9 cellular contexts compared by ENCODE assay signal in the genomic region with DNA sequence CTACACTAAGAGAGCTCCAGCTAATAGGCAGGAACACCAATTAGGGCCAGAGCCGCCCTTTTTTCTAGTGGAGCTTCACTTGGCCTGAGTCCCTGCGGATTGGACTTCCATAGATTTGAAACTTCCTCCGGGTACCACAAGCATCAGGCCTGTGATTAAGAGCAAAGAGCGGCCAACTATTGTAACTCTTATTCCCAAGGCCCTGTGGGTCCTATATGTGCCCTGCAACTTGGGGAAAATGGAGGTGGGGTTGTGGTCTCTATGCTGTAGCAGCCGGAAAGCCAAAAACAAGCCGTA. TPM values are rescaled to one million over a fixed set of nuclear protein-coding genes. Genes with fewer than 3 reads are reported as not detected.
DNase-seq lines count a peak whose midpoint lies in the region; ATAC-seq and TF ChIP-seq lines count a peak whose summit lies in the region.
"Had no signal": no experiment of that assay in that cellular context is flagged by ENCODE, and none has a peak within 500 bp of the region (broad histone marks: within the 10 kb centered on the region; RNA-seq: fewer than 3 reads in every experiment).

Gene NCBP2L (plus strand): TSS at position 198 of the 297 bp plus-strand sequence. CDS start 16,488 bp downstream, outside the sequence.

- H3K27me3 ChIP-seq in H7 (ENCODE audit: control insufficient read depth, insufficient read depth, low read length) = peaks cover 36% of the 10 kb centered on the region
- peaks cover 6% of the 10 kb centered on the region for H3K27me3 ChIP-seq in foreskin keratinocyte
- peaks cover 32% of the 10 kb centered on the region for H3K27me3 ChIP-seq in smooth muscle cell (ENCODE audit: low read depth)

- peak within 1 kb of the TSS; percentile 96 for H3K4me2 ChIP-seq in smooth muscle cell

- H4K20me1 ChIP-seq in smooth muscle cell (ENCODE audit: low read depth) = no peaks in the 10 kb centered on the region

- no peaks in the 10 kb centered on the region for H3F3A ChIP-seq in smooth muscle cell (ENCODE audit: low read depth)

- peaks cover 5% of the 10 kb centered on the region for H3K4me1 ChIP-seq in foreskin keratinocyte
- H3K4me1 ChIP-seq in smooth muscle cell (ENCODE audit: low read depth) = peaks cover 16% of the 10 kb centered on the region

- H3K4me1 Mint-ChIP-seq in activated CD4-positive, alpha-beta memory T cell treated with anti-CD3 and anti-CD28 coated beads for 36 hours (ENCODE audit: low read depth) = peaks cover 7% of the 10 kb centered on the region

- no peak within 1 kb of the TSS for H3K9ac ChIP-seq in smooth muscle cell (ENCODE audit: low read depth)

- peak within 1 kb of the TSS; percentile 86 for H3K4me3 Mint-ChIP-seq in activated CD4-positive, alpha-beta memory T cell treated with anti-CD3 and anti-CD28 coated beads for 36 hours

- H3K79me2 ChIP-seq in smooth muscle cell (ENCODE audit: low read depth) = no peaks in the 10 kb centered on the region

- no peak within 1 kb of the TSS for H3K27ac Mint-ChIP-seq in activated CD4-positive, alpha-beta memory T cell treated with anti-CD3 and anti-CD28 coated beads for 36 hours

- H3K27ac ChIP-seq in foreskin keratinocyte (peak within 1 kb of the TSS; percentile 42), smooth muscle cell (ENCODE audit: low read depth) (no peak within 1 kb of the TSS)
- H3K27ac ChIP-seq: VCaP had no signal

- intact Hi-C loops in activated CD4-positive, alpha-beta memory T cell treated with anti-CD3 and anti-CD28 coated beads for 36 hours (cut with micrococcal nuclease) = loop anchor here (1.0 to 5.0 kb wide), 8 partner anchors 50 to 883 kb away; partner anchors contain the start of gene MID2

- H3K4me3 ChIP-seq in H7 (ENCODE audit: insufficient read depth, low read depth, low read length) (peak within 1 kb of the TSS; percentile 54; the same call in 1 of the 2 replicates), smooth muscle cell (peak within 1 kb of the TSS; percentile 64)

- H3K9me3 ChIP-seq in smooth muscle cell (replicated peaks; ENCODE audit: low read depth) = no peaks in the 10 kb centered on the region

- H3K36me3 ChIP-seq in H7 (replicated peaks; ENCODE audit: control insufficient read depth, insufficient read depth, low read length) = no peaks in the 10 kb centered on the region
- H3K36me3 ChIP-seq in smooth muscle cell (ENCODE audit: low read depth) = no peaks in the 10 kb centered on the region

- DNase-seq in H7 (no peak), foreskin keratinocyte (no peak), smooth muscle cell (lab: John Stamatoyannopoulos, UW; ENCODE audit: unreplicated experiment) (no peak), EL (no peak)
- DNase-seq in activated CD4-positive, alpha-beta memory T cell treated with anti-CD3 and anti-CD28 coated beads for 36 hours = no peak

- H3K36me3 Mint-ChIP-seq in activated CD4-positive, alpha-beta memory T cell treated with anti-CD3 and anti-CD28 coated beads for 36 hours = no peaks in the 10 kb centered on the region

- ATAC-seq in foreskin keratinocyte (no peak), GM18907 (IDR thresholded peaks at IDR 0.05; ENCODE audit: unreplicated experiment) (no peak), HG02798 (IDR thresholded peaks at IDR 0.05; ENCODE audit: poor library complexity, unreplicated experiment) (no peak), GM19023 (IDR thresholded peaks at IDR 0.05; ENCODE audit: unreplicated experiment) (no peak)

- CTCF ChIA-PET in activated CD4-positive, alpha-beta memory T cell treated with anti-CD3 and anti-CD28 coated beads for 36 hours (lab: Charles Lee) = interaction anchor here (0.6 to 8.1 kb wide), 29 partner anchors 9 to 779 kb away, joined by 3 to 194 read pairs (median 4); no protein-coding TSS in a partner anchor

- POLR2A ChIA-PET in activated CD4-positive, alpha-beta memory T cell treated with anti-CD3 and anti-CD28 coated beads for 36 hours (lab: Charles Lee) = no interaction called here

- H3K27me3 Mint-ChIP-seq in activated CD4-positive, alpha-beta memory T cell treated with anti-CD3 and anti-CD28 coated beads for 36 hours = no peaks in the 10 kb centered on the region

- H3K9me3 Mint-ChIP-seq in activated CD4-positive, alpha-beta memory T cell treated with anti-CD3 and anti-CD28 coated beads for 36 hours = no peaks in the 10 kb centered on the region

- TF ChIP-seq CTCF in foreskin keratinocyte (conservative IDR thresholded peaks at IDR 0.05) = no peak
- TF ChIP-seq CTCF in smooth muscle cell (IDR thresholded peaks at IDR 0.05; ENCODE audit: borderline replicate concordance, insufficient read depth, poor library complexity, severe bottlenecking) = no peak

- peak within 1 kb of the TSS; percentile 98 for H2AFZ ChIP-seq in smooth muscle cell (ENCODE audit: low read depth)

- WGBS in smooth muscle cell (ENCODE audit: low lambda C conversion rate) = 85% methylated on average over 6 of the region's 6 CpGs

RNA-seq across cellular contexts. Expression of gene NCBP2L, which starts in this region (rescaled TPM):
- not detected in 2 replicates for total RNA-seq in H7 (2014; rRNA removed; shearing (Covaris generic))
- total RNA-seq in activated CD4-positive, alpha-beta memory T cell treated with anti-CD3 and anti-CD28 coated beads for 36 hours = not detected
- total RNA-seq in foreskin keratinocyte (not detected in 2 replicates), smooth muscle cell (not detected in 2 replicates)
- polyA plus RNA-seq in foreskin keratinocyte (not detected in 2 replicates), smooth muscle cell (not detected in 2 replicates)
